8 cellular contexts compared by ENCODE assay signal in the genomic region with DNA sequence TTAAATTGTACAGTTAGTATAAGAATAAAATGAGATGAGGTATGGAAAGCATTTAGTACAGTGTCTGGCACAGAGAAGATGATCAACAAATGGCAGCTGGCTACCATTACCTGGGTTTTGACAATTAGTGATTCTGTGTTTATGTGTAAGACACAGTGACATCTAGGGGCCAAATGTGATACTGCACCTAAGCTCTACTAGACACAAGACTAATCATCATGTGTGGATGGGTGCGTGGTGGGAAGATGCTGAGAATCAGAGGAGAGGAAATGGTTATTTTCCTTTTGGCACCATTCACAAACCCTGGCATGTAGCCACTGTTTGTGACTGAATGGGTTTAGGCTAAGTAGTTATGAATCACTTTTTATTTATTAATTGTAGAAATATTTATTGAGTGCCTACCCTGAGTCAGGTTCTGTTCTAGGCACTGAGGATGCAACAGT.
DNase-seq lines count a peak whose midpoint lies in the region; ATAC-seq, FAIRE-seq and TF ChIP-seq lines count a peak whose summit lies in the region.

No MANE protein-coding gene starts in this region.

- no peaks in the 10 kb centered on the region for H3K27me3 ChIP-seq in BJ (ENCODE audit: control insufficient read depth, insufficient read depth, low read length)
- H3K27me3 ChIP-seq in kidney epithelial cell (ENCODE audit: control insufficient read depth, insufficient read depth, low read length) = no peaks in the 10 kb centered on the region
- H3K27me3 ChIP-seq in pancreas = no peaks in the 10 kb centered on the region

- 89 to 92% methylated on average over 1 of the region's 1 CpG for WGBS in pancreas, 2 donors
- 80 to 87% methylated on average over 1 of the region's 1 CpG for WGBS in lower leg skin, 2 donors

- H3K36me3 ChIP-seq in BJ (ENCODE audit: control insufficient read depth, insufficient read depth, low read length) (no peaks in the 10 kb centered on the region), kidney epithelial cell (ENCODE audit: control insufficient read depth, insufficient read depth, low read length) (no peaks in the 10 kb centered on the region), pancreas (no peaks in the 10 kb centered on the region)

- no peak for TF ChIP-seq POLR2A in lower leg skin (IDR thresholded peaks at IDR 0.05)

- CTCF ChIA-PET in BJ (lab: Yijun Ruan, JAX) = interaction anchor here (0.6 kb wide), 1 partner anchor 1991 kb away, joined by 5 read pairs; no protein-coding TSS in a partner anchor

- no peak for DNase-seq in BJ (ENCODE audit: low read depth)
- no peak for DNase-seq in kidney epithelial cell (ENCODE audit: low read depth)
- no peak for DNase-seq in SKM-1 treated with dmso at 0.1 percent for 144 hours (lab: John Stamatoyannopoulos, UW; ENCODE audit: unreplicated experiment)
- no peak for DNase-seq in pancreas
- DNase-seq in lower leg skin (ENCODE audit: low spot score in 2 of 2) = no peak
- no peak for DNase-seq in NCI-H2227 treated with DMSO at 0.1 percent for 48 hours (lab: John Stamatoyannopoulos, UW)

- TF ChIP-seq CTCF in BJ (IDR thresholded peaks at IDR 0.05; ENCODE audit: insufficient read depth, low read depth, low read length) (peak; percentile 46), GM12874 (IDR thresholded peaks at IDR 0.05; ENCODE audit: insufficient read depth, low read depth, low read length) (peak; percentile 35; the same call in 1 of the 2 replicates), VCaP (conservative IDR thresholded peaks at IDR 0.05) (peak; percentile 45; the same call in 1 of the 2 replicates), kidney epithelial cell (IDR thresholded peaks at IDR 0.05; ENCODE audit: insufficient read depth, low read length, poor library complexity, severe bottlenecking) (peak; percentile 37), pancreas (IDR thresholded peaks at IDR 0.05) (peak in 2 of 4 donors; percentile 6 to 14), lower leg skin (IDR thresholded peaks at IDR 0.05) (no peak)

- intact Hi-C loops in pancreas (cut with DNase I) (no loop called here), lower leg skin (cut with DNase I; ENCODE audit: low total_unique reads) (no loop called here)

- H3K9me3 ChIP-seq in pancreas = no peaks in the 10 kb centered on the region

- POLR2A ChIA-PET in BJ (lab: Charles Lee) = no interaction called here

- no peak for FAIRE-seq in pancreas (lab: Jason Lieb, UNC)

- no peak for ATAC-seq in pancreas

- no peak overlapping the region for H3K4me3 ChIP-seq in BJ (ENCODE audit: low read depth, low read length)
- no peak overlapping the region for H3K4me3 ChIP-seq in kidney epithelial cell (ENCODE audit: low read depth, low read length)
- no peak overlapping the region for H3K4me3 ChIP-seq in pancreas
- H3K4me3 ChIP-seq in lower leg skin (ENCODE audit: low read depth, poor library complexity, severe bottlenecking) = no peak overlapping the region

- H3K4me1 ChIP-seq in pancreas = no peaks in the 10 kb centered on the region

- no peak overlapping the region for H3K27ac ChIP-seq in VCaP
- no peak overlapping the region for H3K27ac ChIP-seq in pancreas

Comparison
In these comparisons a context has a peak if more than half of its experiments do, and no peak if none do; other contexts are left out.
1. CTCF ChIP-seq: peak in BJ (single experiment), GM12874 (single experiment), VCaP (single experiment) and kidney epithelial cell (single experiment); none in lower leg skin (0 of 3).